7 cellular contexts compared by ENCODE assay signal in genomic region chr2:85605406-85606115, GRCh38. TPM values are rescaled to one million over a fixed set of nuclear protein-coding genes. Genes with fewer than 3 reads are reported as not detected.
A peak's percentile ranks its signal among the peaks of the same experiment; 100 is the strongest.
DNase-seq lines count a peak whose midpoint lies in the region; ATAC-seq and TF ChIP-seq lines count a peak whose summit lies in the region.
"Had no signal": no experiment of that assay in that cellular context is flagged by ENCODE, and none has a peak within 500 bp of the region (broad histone marks: within the 10 kb centered on the region; RNA-seq: fewer than 3 reads in every experiment).

No MANE protein-coding gene starts in this region.

- H3K4me1 ChIP-seq in BE2C = no peaks in the 10 kb centered on the region

- H3K36me3 ChIP-seq in BE2C = no peaks in the 10 kb centered on the region

- no peak for TF ChIP-seq CTCF in BE2C (IDR thresholded peaks at IDR 0.05; ENCODE audit: low read depth, low read length)

- no peaks in the 10 kb centered on the region for H3K9me3 ChIP-seq in T-helper 17 cell (ENCODE audit: control insufficient read depth, low read length, poor library complexity, severe bottlenecking)
- H3K9me3 ChIP-seq in BE2C = no peaks in the 10 kb centered on the region

- H3K4me1 Mint-ChIP-seq in T-helper 17 cell = peaks cover 34% of the 10 kb centered on the region

- ATAC-seq in T-helper 17 cell = no peak

- no peak overlapping the region for H3K27ac Mint-ChIP-seq in T-helper 17 cell

- DNase-seq in DMS79 (lab: John Stamatoyannopoulos, UW) = peak; percentile 69
- peak; percentile 94 for DNase-seq in amniotic epithelial cell (ENCODE audit: low read depth)
- peak; percentile 53 to 77 for DNase-seq in lung microvascular endothelial cell (ENCODE audit: low read depth in 2 of 2)
- DNase-seq in cerebellar cortex (ENCODE audit: low spot score) = no peak
- no peak for DNase-seq in T-helper 17 cell
- DNase-seq in BE2C = no peak

- no peaks in the 10 kb centered on the region for H3K27me3 ChIP-seq in BE2C

- H3K36me3 Mint-ChIP-seq in T-helper 17 cell (ENCODE audit: low read depth) = peaks cover 2% of the 10 kb centered on the region

- H3K4me3 ChIP-seq in BE2C (ENCODE audit: low read depth, low read length) = no peak overlapping the region
- H3K4me3 ChIP-seq: skin epidermis had no signal

- H3K4me3 Mint-ChIP-seq in T-helper 17 cell = no peak overlapping the region

- no peaks in the 10 kb centered on the region for H3K27me3 Mint-ChIP-seq in T-helper 17 cell

RNA-seq across cellular contexts. Expression of gene TMEM150A, which starts 3.1 kb away (rescaled TPM):
- total RNA-seq in lung microvascular endothelial cell (6.1 and 14.7 TPM in 2 replicates), T-helper 17 cell (1 to 10 TPM; 6.4 to 7.7 TPM)
- 16.1 TPM for polyA plus RNA-seq in BE2C (2012; ENCODE audit: insufficient read depth, insufficient read length, low read depth)

RNA-seq across cellular contexts. Expression of gene C2orf68, which starts 6.3 kb away (rescaled TPM):
- 14.8 and 23.8 TPM in 2 replicates for total RNA-seq in lung microvascular endothelial cell
- total RNA-seq in T-helper 17 cell = 10 to 100 TPM; 31.2 to 37.3 TPM
- polyA plus RNA-seq in BE2C (2012; ENCODE audit: insufficient read depth, insufficient read length, low read depth) = 22.6 TPM

RNA-seq across cellular contexts. Expression of gene RNF181, which starts 10.0 kb away (rescaled TPM):
- total RNA-seq in lung microvascular endothelial cell = 212 and 226 TPM in 2 replicates
- total RNA-seq in T-helper 17 cell = 10 to 100 TPM; 42.8 to 43.3 TPM
- 233 TPM for polyA plus RNA-seq in BE2C (2012; ENCODE audit: insufficient read depth, insufficient read length, low read depth)

RNA-seq across cellular contexts. Expression of gene USP39, which starts 10.4 kb away (rescaled TPM):
- total RNA-seq in lung microvascular endothelial cell (29.6 and 29.9 TPM in 2 replicates), T-helper 17 cell (10 to 100 TPM; 46.4 to 54.8 TPM)
- polyA plus RNA-seq in BE2C (2012; ENCODE audit: insufficient read depth, insufficient read length, low read depth) = 62.0 TPM

RNA-seq across cellular contexts. Expression of gene VAMP5, which starts 21.3 kb away (rescaled TPM):
- 85.9 and 135 TPM in 2 replicates for total RNA-seq in lung microvascular endothelial cell
- 10 to 100 TPM; 38.2 to 39.5 TPM for total RNA-seq in T-helper 17 cell
- polyA plus RNA-seq in BE2C (2012; ENCODE audit: insufficient read depth, insufficient read length, low read depth) = 9.8 TPM

Comparison
In these comparisons a context has a peak if more than half of its experiments do, and no peak if none do; other contexts are left out.
1. DNase-seq: peak in DMS79 (single experiment), amniotic epithelial cell (single experiment) and lung microvascular endothelial cell (2 of 2); none in cerebellar cortex (single experiment), T-helper 17 cell (0 of 3) and BE2C (single experiment).